ENCODE assay signal across 27 cellular contexts in the genomic region with DNA sequence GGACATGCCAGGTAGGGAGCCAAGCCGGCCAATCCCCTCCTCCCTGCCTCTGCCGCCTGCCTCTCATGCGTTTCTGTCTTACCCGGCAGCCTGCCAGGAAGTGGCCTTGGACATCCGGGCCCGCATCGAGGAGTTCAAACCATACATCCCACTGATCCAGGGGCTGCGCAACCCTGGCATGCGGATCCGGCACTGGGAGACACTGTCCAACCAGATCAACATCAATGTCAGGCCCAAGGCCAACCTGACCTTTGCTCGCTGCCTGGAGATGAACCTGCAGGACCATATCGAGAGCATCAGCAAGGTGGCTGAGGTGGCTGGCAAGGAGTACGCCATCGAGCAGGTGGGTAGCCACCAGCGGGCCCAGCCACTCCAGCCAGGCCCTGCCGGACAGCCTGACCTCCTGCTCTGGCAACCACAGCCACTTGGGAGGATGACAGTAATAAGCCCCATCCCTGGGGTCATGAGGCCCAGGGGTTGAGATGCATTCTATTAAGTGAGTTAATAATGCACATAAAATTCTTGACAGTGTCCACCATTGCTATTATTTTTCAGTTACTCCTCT.
"Had no signal": no experiment of that assay in that cellular context is flagged by ENCODE, and none has a peak within 500 bp of the region (broad histone marks: within the 10 kb centered on the region; RNA-seq: fewer than 3 reads in every experiment).

No MANE protein-coding gene starts in this region.

- H3K36me3 ChIP-seq: transverse colon, uterus had no signal

- H2AFZ ChIP-seq: hepatocyte had no signal

- ATAC-seq: effector memory CD8-positive, alpha-beta T cell; left colon; mucosa of descending colon; natural killer cell treated with Interleukin-12 subunit alpha and Interleukin-12 subunit beta and Interleukin-15 and Interleukin-18, amount 100 ng/mL, for 72 hours; psoas muscle; right lobe of liver; stimulated activated naive CD8-positive, alpha-beta T cell treated with anti-CD3 and anti-CD28 coated beads, Interleukin-15, amount 100 ng/mL, for 72 hours; upper lobe of right lung had no signal

- H3K4me1 ChIP-seq: psoas muscle, right lobe of liver, suprapubic skin, transverse colon, upper lobe of right lung, uterus had no signal

- DNase-seq: dermis blood vessel endothelial cell; effector memory CD8-positive, alpha-beta T cell; erythroblast; esophagus squamous epithelium; head of caudate nucleus; left colon; mesenchymal stem cell; naive B cell; small intestine; stimulated activated CD4-positive, alpha-beta T cell treated with anti-CD3 and anti-CD28 coated beads, Interleukin-12 subunit alpha, Interleukin-12 subunit beta, amount 100 ng/mL, for 4 hours; stimulated activated CD4-positive, alpha-beta T cell treated with anti-CD3 and anti-CD28 coated beads, Interleukin-1b, Interleukin-23, amount 100 ng/mL, for 48 hours; stimulated activated CD4-positive, alpha-beta T cell treated with anti-CD3 and anti-CD28 coated beads, Interleukin-4, amount 100 ng/mL, for 1 hour; stimulated activated CD8-positive, alpha-beta memory T cell treated with anti-CD3 and anti-CD28 coated beads, Interleukin-4, amount 100 ng/mL, for 48 hours; stimulated activated naive CD4-positive, alpha-beta T cell; stimulated activated naive CD8-positive, alpha-beta T cell treated with anti-CD3 and anti-CD28 coated beads, Interleukin-15, amount 100 ng/mL, for 72 hours; transverse colon; upper lobe of right lung; uterus had no signal

- H3K27ac ChIP-seq: coronary artery, esophagus squamous epithelium, hepatocyte, psoas muscle, right lobe of liver, suprapubic skin, transverse colon, upper lobe of right lung, uterus had no signal

- H3K27me3 ChIP-seq: esophagus squamous epithelium, hepatocyte, right lobe of liver, suprapubic skin, transverse colon, upper lobe of right lung, uterus had no signal

- H3K4me2 ChIP-seq: hepatocyte had no signal

- FAIRE-seq: endometrium, frontal cortex, small intestine had no signal

- H3K9me3 ChIP-seq: esophagus squamous epithelium, mucosa of descending colon, psoas muscle, right lobe of liver, suprapubic skin, transverse colon, upper lobe of right lung, uterus had no signal

- H3K79me2 ChIP-seq: hepatocyte had no signal

- H3K4me3 ChIP-seq: coronary artery, esophagus squamous epithelium, hepatocyte, mucosa of descending colon, psoas muscle, right lobe of liver, suprapubic skin, transverse colon, upper lobe of right lung, uterus had no signal
